ENCODE assay signal across 1 cellular context in genomic region chr5:139517683-139518564, GRCh38.
TF ChIP-seq lines count a peak whose summit lies in the region.

No MANE protein-coding gene starts in this region.

TF ChIP-seq in K562, 482 proteins besides CTCF, POLR2A, EP300 and RAD21 (continued from another document and continues in another):
- TF ChIP-seq THAP7 (CRISPR knock-in tag; IDR thresholded peaks at IDR 0.05), result 0 out of 2 replicates have a peak, but pooled peaks have one; percentile 33
- TF ChIP-seq SFPQ (IDR thresholded peaks at IDR 0.05; ENCODE audit: low read depth, low read length), result no peak
- TF ChIP-seq CXXC5 (CRISPR knock-in tag; IDR thresholded peaks at IDR 0.05), result peak; percentile 91
- TF ChIP-seq EZH2 (IDR thresholded peaks at IDR 0.05; ENCODE audit: borderline replicate concordance, low read depth, low read length), result no peak
- peak; percentile 55 for TF ChIP-seq ELF1 (tag; IDR thresholded peaks at IDR 0.05)
- TF ChIP-seq ESRRA (IDR thresholded peaks at IDR 0.05; ENCODE audit: borderline replicate concordance, low read depth), result peak; percentile 100
- no peak for TF ChIP-seq SREBF2 (CRISPR knock-in tag; IDR thresholded peaks at IDR 0.05)
- peak; percentile 95 for TF ChIP-seq ETV5 (CRISPR knock-in tag; IDR thresholded peaks at IDR 0.05; ENCODE audit: low read depth)
- TF ChIP-seq ZHX1 (conservative IDR thresholded peaks at IDR 0.05; ENCODE audit: low read length), result no peak
- no peak for TF ChIP-seq ZNF696 (CRISPR knock-in tag; conservative IDR thresholded peaks at IDR 0.05)
- no peak for TF ChIP-seq ZNF24 (IDR thresholded peaks at IDR 0.05)
- TF ChIP-seq THRAP3 (IDR thresholded peaks at IDR 0.05; ENCODE audit: borderline replicate concordance), result no peak
- TF ChIP-seq L3MBTL2 (IDR thresholded peaks at IDR 0.05), result peak; percentile 99
- TF ChIP-seq E2F4 (CRISPR knock-in tag; IDR thresholded peaks at IDR 0.05; ENCODE audit: low read depth), result no peak; the same call in none of the 2 replicates
- peak; percentile 67 for TF ChIP-seq ETS1 (conservative IDR thresholded peaks at IDR 0.05; ENCODE audit: control insufficient read depth, low read depth, low read length)
- no peak for TF ChIP-seq SLC30A9 (CRISPR knock-in tag; IDR thresholded peaks at IDR 0.05)
- 0 out of 2 replicates have a peak, but pooled peaks have one; percentile 33 for TF ChIP-seq ZNF511 (CRISPR knock-in tag; IDR thresholded peaks at IDR 0.05)
- TF ChIP-seq ZNF384 (IDR thresholded peaks at IDR 0.05; ENCODE audit: low read depth, low read length), result peak; percentile 54
- peak; percentile 81 for TF ChIP-seq ZNF197 (CRISPR knock-in tag; IDR thresholded peaks at IDR 0.05; ENCODE audit: low read depth)
- TF ChIP-seq ERF (CRISPR knock-in tag; IDR thresholded peaks at IDR 0.05), result peak; percentile 94
- TF ChIP-seq MTA2 (IDR thresholded peaks at IDR 0.05; ENCODE audit: low read depth), result no peak
- no peak for TF ChIP-seq FOXM1 (IDR thresholded peaks at IDR 0.05; ENCODE audit: low read depth)
- peak; percentile 92; the same call in 1 of the 2 replicates for TF ChIP-seq FOXM1 (CRISPR knock-in tag; IDR thresholded peaks at IDR 0.05; ENCODE audit: low read depth)
- TF ChIP-seq CTBP1 (IDR thresholded peaks at IDR 0.05; ENCODE audit: borderline replicate concordance), result peak; percentile 97
- TF ChIP-seq ARID3B (CRISPR knock-in tag; IDR thresholded peaks at IDR 0.05; ENCODE audit: borderline replicate concordance), result no peak
- no peak; the same call in 1 of the 2 replicates for TF ChIP-seq ZNF274 (IDR thresholded peaks at IDR 0.05; ENCODE audit: borderline replicate concordance, low read depth, low read length)
- no peak for TF ChIP-seq WHSC1 (IDR thresholded peaks at IDR 0.05; ENCODE audit: low read length)
- TF ChIP-seq PHTF2 (CRISPR knock-in tag; IDR thresholded peaks at IDR 0.05), result 0 out of 2 replicates have a peak, but pooled peaks have one; percentile 51
- no peak for TF ChIP-seq NR0B1 (IDR thresholded peaks at IDR 0.05; ENCODE audit: partially characterized antibody)
- peak; percentile 78 for TF ChIP-seq TAF9B (IDR thresholded peaks at IDR 0.05; ENCODE audit: partially characterized antibody)
- TF ChIP-seq RBBP5 (IDR thresholded peaks at IDR 0.05; ENCODE audit: borderline replicate concordance, insufficient read depth, low read length, poor library complexity, severe bottlenecking), result peak; percentile 74
- peak in 1 of 2 experiments; percentile 74; a peak in 2 of 4 replicates for TF ChIP-seq UBTF (IDR thresholded peaks at IDR 0.05; ENCODE audit: borderline replicate concordance in 1 of 2, low read depth in 2 of 2, low read length in 2 of 2)
- peak; percentile 37 to 72; a peak in 1 of 4 replicates for TF ChIP-seq RCOR1 (IDR thresholded peaks at IDR 0.05; ENCODE audit: borderline replicate concordance in 1 of 2, low read depth in 2 of 2, low read length in 2 of 2)
- no peak for TF ChIP-seq MLX (CRISPR knock-in tag; conservative IDR thresholded peaks at IDR 0.05)
- no peak for TF ChIP-seq CBFA2T2 (conservative IDR thresholded peaks at IDR 0.05)
- TF ChIP-seq ZNF12 (CRISPR knock-in tag; IDR thresholded peaks at IDR 0.05), result peak; percentile 29; the same call in 1 of the 2 replicates
- no peak for TF ChIP-seq ARHGAP35 (IDR thresholded peaks at IDR 0.05; ENCODE audit: partially characterized antibody)
- TF ChIP-seq SIX5 (IDR thresholded peaks at IDR 0.05; ENCODE audit: borderline replicate concordance in 1 of 2, insufficient read depth in 1 of 2, low read depth in 1 of 2, low read length in 2 of 2), result no peak
- no peak for TF ChIP-seq SRSF3 (IDR thresholded peaks at IDR 0.05; ENCODE audit: insufficient read depth, low read length)
- no peak for TF ChIP-seq HNRNPH1 (optimal IDR thresholded peaks at IDR 0.05; ENCODE audit: low read depth, low read length)
- peak; percentile 69; the same call in 1 of the 2 replicates for TF ChIP-seq PHF21A (IDR thresholded peaks at IDR 0.05; ENCODE audit: borderline replicate concordance, low read depth)
- TF ChIP-seq ZNF3 (CRISPR knock-in tag; IDR thresholded peaks at IDR 0.05), result no peak
- no peak for TF ChIP-seq ZFPM2 (CRISPR knock-in tag; IDR thresholded peaks at IDR 0.05)
- TF ChIP-seq ZNF584 (CRISPR knock-in tag; IDR thresholded peaks at IDR 0.05; ENCODE audit: low read depth), result 0 out of 2 replicates have a peak, but pooled peaks have one; percentile 76
- TF ChIP-seq NBN (IDR thresholded peaks at IDR 0.05; ENCODE audit: low read depth), result peak; percentile 83; the same call in 1 of the 2 replicates
- no peak; the same call in 1 of the 2 replicates for TF ChIP-seq DMBX1 (CRISPR knock-in tag; IDR thresholded peaks at IDR 0.05; ENCODE audit: borderline replicate concordance)
- no peak; the same call in 1 of the 2 replicates for TF ChIP-seq TFE3 (CRISPR knock-in tag; IDR thresholded peaks at IDR 0.05)
- no peak for TF ChIP-seq ELF4 (CRISPR knock-in tag; IDR thresholded peaks at IDR 0.05)
- TF ChIP-seq ZNF668 (CRISPR knock-in tag; IDR thresholded peaks at IDR 0.05), result no peak
- no peak for TF ChIP-seq CBX8 (IDR thresholded peaks at IDR 0.05; ENCODE audit: borderline replicate concordance, extremely low read depth, low read depth, low read length, poor library complexity, severe bottlenecking)
- TF ChIP-seq PTBP1 (IDR thresholded peaks at IDR 0.05; ENCODE audit: low read depth, low read length), result 0 out of 2 replicates have a peak, but pooled peaks have one; percentile 42
- no peak for TF ChIP-seq PURB (CRISPR knock-in tag; IDR thresholded peaks at IDR 0.05; ENCODE audit: low read depth)
